In genomic region chr22:20464096-20464614, GRCh38 we compare ENCODE assay signal across 8 cellular contexts. TPM values are rescaled to one million over a fixed set of nuclear protein-coding genes. Genes with fewer than 3 reads are reported as not detected.
DNase-seq lines count a peak whose midpoint lies in the region; ATAC-seq and TF ChIP-seq lines count a peak whose summit lies in the region.

No MANE protein-coding gene starts in this region.

- H3K36me3 ChIP-seq in breast epithelium (no peaks in the 10 kb centered on the region), psoas muscle (ENCODE audit: insufficient read depth in 1 of 2, low read depth in 1 of 2) (peaks cover 0 to 30% of the 10 kb centered on the region in 2 donors), upper lobe of right lung (peaks cover 18% of the 10 kb centered on the region)

- no peak for ATAC-seq in psoas muscle
- ATAC-seq in upper lobe of right lung, result no peak

- no TSS peak for BruUV-seq in MCF 10A (replicated peaks; lab: Mats Ljungman, UMichigan)

- H3K4me1 ChIP-seq in breast epithelium (no peaks in the 10 kb centered on the region), psoas muscle (peaks cover 16% of the 10 kb centered on the region), upper lobe of right lung (peaks cover 13% of the 10 kb centered on the region)

- H3K27ac ChIP-seq in breast epithelium (peak overlapping the region; percentile 55 to 63), psoas muscle (peak overlapping the region; percentile 11), upper lobe of right lung (peak overlapping the region; percentile 73)

- WGBS in psoas muscle, 3 donors, result 75 to 85% (median 78%) methylated on average over 11 of the region's 11 CpGs

- no peak for TF ChIP-seq POLR2A in breast epithelium (IDR thresholded peaks at IDR 0.05)

- no peaks in the 10 kb centered on the region for H3K4me1 Mint-ChIP-seq in MCF 10A (ENCODE audit: insufficient read depth, unreplicated experiment)

- H3K4me3 Mint-ChIP-seq in MCF 10A (ENCODE audit: unreplicated experiment), result no peak overlapping the region

- no peak for DNase-seq in breast epithelium (ENCODE audit: low spot score in 2 of 2)
- DNase-seq in MCF 10A (ENCODE audit: unreplicated experiment), result no peak
- DNase-seq in activated T-helper 1 cell treated with anti-CD3 and anti-CD28 coated beads, Interleukin-2, amount 50 U/mL, for 16 hours (ENCODE audit: low read depth in 1 of 2, low spot score in 1 of 2), result peak; percentile 29 to 35
- peak in 1 of 2 donors; percentile 34 for DNase-seq in psoas muscle
- DNase-seq in upper lobe of right lung, result peak; percentile 46
- no peak for DNase-seq in NCI-H510A treated with DMSO at 0.1 percent for 48 hours (lab: John Stamatoyannopoulos, UW)
- no peak for DNase-seq in DMS79 (lab: John Stamatoyannopoulos, UW)
- no peak for DNase-seq in SW480 (ENCODE audit: low spot score)

- peaks cover 27% of the 10 kb centered on the region for H3K36me3 Mint-ChIP-seq in MCF 10A (ENCODE audit: insufficient read depth, unreplicated experiment)

- H3K27me3 Mint-ChIP-seq in MCF 10A (ENCODE audit: insufficient read depth, unreplicated experiment), result no peaks in the 10 kb centered on the region

- H3K9me3 ChIP-seq in breast epithelium, result no peaks in the 10 kb centered on the region
- no peaks in the 10 kb centered on the region for H3K9me3 ChIP-seq in psoas muscle
- no peaks in the 10 kb centered on the region for H3K9me3 ChIP-seq in upper lobe of right lung

- no peak overlapping the region for H3K27ac Mint-ChIP-seq in MCF 10A (ENCODE audit: low read depth, unreplicated experiment)

- H3K27me3 ChIP-seq in breast epithelium, result no peaks in the 10 kb centered on the region
- H3K27me3 ChIP-seq in psoas muscle (ENCODE audit: insufficient read depth in 3 of 3, low read length in 2 of 3), result no peaks in the 10 kb centered on the region
- no peaks in the 10 kb centered on the region for H3K27me3 ChIP-seq in upper lobe of right lung

- H3K4me3 ChIP-seq in breast epithelium, result no peak overlapping the region
- H3K4me3 ChIP-seq in psoas muscle, result no peak overlapping the region
- H3K4me3 ChIP-seq in upper lobe of right lung, result no peak overlapping the region

- POLR2A ChIA-PET in MCF 10A (lab: Yijun Ruan, JAX), result interaction anchor here (1.2 kb wide), 1 partner anchor 66 kb away, joined by 3 read pairs; no protein-coding TSS in a partner anchor

- TF ChIP-seq CTCF in breast epithelium (IDR thresholded peaks at IDR 0.05) (no peak), MCF 10A (IDR thresholded peaks at IDR 0.05; ENCODE audit: unreplicated experiment) (no peak), psoas muscle (IDR thresholded peaks at IDR 0.05) (no peak), upper lobe of right lung (IDR thresholded peaks at IDR 0.05) (no peak)

- no peaks in the 10 kb centered on the region for H3K9me3 Mint-ChIP-seq in MCF 10A (ENCODE audit: unreplicated experiment)

- intact Hi-C loops in breast epithelium (cut with DNase I; ENCODE audit: low total_unique reads), result no loop called here
- intact Hi-C loops in MCF 10A (cut with micrococcal nuclease), result no loop called here
- intact Hi-C loops in psoas muscle (cut with DNase I), result no loop called here
- intact Hi-C loops in upper lobe of right lung (cut with DNase I), result no loop called here

- CTCF ChIA-PET in MCF 10A (lab: Yijun Ruan, JAX), result interaction anchor here (1.0 to 1.6 kb wide), 3 partner anchors 10 to 278 kb away, joined by 3 to 8 read pairs (median 4); no protein-coding TSS in a partner anchor

RNA-seq across cellular contexts. Expression of gene SCARF2, which starts 26.5 kb away (rescaled TPM):
- total RNA-seq in breast epithelium, result 10 to 100 TPM in 2 of 3 donors, 1 to 10 TPM in 1; 5.3 to 14.7 (median 12.3) TPM
- total RNA-seq in MCF 10A (2022), result 0.35 and 0.88 TPM in 2 replicates
- 1 to 10 TPM; 1.3 to 2.0 (median 1.8) TPM for total RNA-seq in psoas muscle
- polyA plus RNA-seq in psoas muscle, result 1 to 10 TPM in 1 of 3 donors, under 1 TPM in 2; 0.44 to 1.0 (median 0.86) TPM
- 24.0 TPM for total RNA-seq in upper lobe of right lung

RNA-seq across cellular contexts. Expression of gene KLHL22, which starts 31.4 kb away (rescaled TPM):
- total RNA-seq in breast epithelium (10 to 100 TPM; 28.5 to 38.0 (median 35.4) TPM), MCF 10A (2022) (14.7 and 20.9 TPM in 2 replicates), psoas muscle (10 to 100 TPM; 14.6 to 24.3 (median 16.8) TPM), upper lobe of right lung (23.3 TPM)
- 10 to 100 TPM in 1 of 3 donors, 1 to 10 TPM in 2; 8.4 to 13.9 (median 9.2) TPM for polyA plus RNA-seq in psoas muscle

RNA-seq across cellular contexts. Expression of gene MED15, which starts 43.3 kb away (rescaled TPM):
- total RNA-seq in breast epithelium (10 to 100 TPM; 36.6 to 53.1 (median 52.3) TPM), MCF 10A (2022) (122 TPM in 2 replicates), psoas muscle (10 to 100 TPM; 46.4 to 94.8 (median 73.6) TPM), upper lobe of right lung (96.9 TPM)
- polyA plus RNA-seq in psoas muscle, result 10 to 100 TPM; 33.8 to 61.5 (median 41.5) TPM

Comparison
In these comparisons a context has a peak if more than half of its experiments do, and no peak if none do; other contexts are left out.
1. DNase-seq: peak in activated T-helper 1 cell treated with anti-CD3 and anti-CD28 coated beads, Interleukin-2, amount 50 U/mL, for 16 hours (2 of 2) and upper lobe of right lung (single experiment); none in breast epithelium (0 of 2), MCF 10A (single experiment), NCI-H510A treated with DMSO at 0.1 percent for 48 hours (single experiment), DMS79 (single experiment) and SW480 (single experiment).
2. H3K27ac ChIP-seq: peak in every context shown above with its lines; median percentile 73 in upper lobe of right lung; 59 in breast epithelium; 11 in psoas muscle.